In genomic region chr17:82664701-82665182, GRCh38 we compare ENCODE assay signal across 1 cellular context.
TF ChIP-seq lines count a peak whose summit lies in the region.

No MANE protein-coding gene starts in this region.

TF ChIP-seq in K562, 482 proteins besides CTCF, POLR2A, EP300 and RAD21:
- peak; percentile 54 to 64; a peak in 3 of 4 replicates for TF ChIP-seq NRF1 (conservative IDR thresholded peaks at IDR 0.05 in 1 of 2, IDR thresholded peaks at IDR 0.05 in 1 of 2)
- no peak for TF ChIP-seq FOXJ3 (CRISPR knock-in tag; IDR thresholded peaks at IDR 0.05)
- no peak for TF ChIP-seq NR2F6 (CRISPR knock-in tag; IDR thresholded peaks at IDR 0.05)
- no peak for TF ChIP-seq RFX7 (CRISPR knock-in tag; IDR thresholded peaks at IDR 0.05)
- no peak for TF ChIP-seq ZBTB9 (CRISPR knock-in tag; IDR thresholded peaks at IDR 0.05)
- no peak for TF ChIP-seq ZNF217 (CRISPR knock-in tag; IDR thresholded peaks at IDR 0.05)
- TF ChIP-seq ZNF589 (CRISPR knock-in tag; IDR thresholded peaks at IDR 0.05; ENCODE audit: low read depth): no peak
TF ChIP-seq in K562: peak in this region for 1.
